ENCODE assay signal across 8 cellular contexts in genomic region chr3:177597325-177598109, GRCh38.
DNase-seq lines count a peak whose midpoint lies in the region; ATAC-seq and TF ChIP-seq lines count a peak whose summit lies in the region.

No MANE protein-coding gene starts in this region.

- ATAC-seq in GM21717 (IDR thresholded peaks at IDR 0.05; ENCODE audit: unreplicated experiment): peak; percentile 67

- 44% methylated on average over 10 of the region's 10 CpGs for WGBS in thymus

- TF ChIP-seq POLR2A in erythroblast (IDR thresholded peaks at IDR 0.05; ENCODE audit: low read length): no peak

- no peaks in the 10 kb centered on the region for H3K36me3 ChIP-seq in SK-N-MC (ENCODE audit: insufficient read depth, low read length)
- no peaks in the 10 kb centered on the region for H3K36me3 ChIP-seq in thymus (ENCODE audit: control insufficient read depth, insufficient read depth)

- DNase-seq in GM04504 (ENCODE audit: low read depth): peak; percentile 84
- DNase-seq in M059J (ENCODE audit: low read depth): peak; percentile 93
- peak; percentile 90 for DNase-seq in SK-N-MC (ENCODE audit: low read depth, low spot score)
- DNase-seq in choroid plexus epithelial cell (ENCODE audit: low read depth): peak; percentile 96
- DNase-seq in lung microvascular endothelial cell (ENCODE audit: low read depth in 2 of 2): peak; percentile 77 to 91
- no peak for DNase-seq in erythroblast (lab: John Stamatoyannopoulos, UW)

- H3K27me3 ChIP-seq in thymus (ENCODE audit: control insufficient read depth, insufficient read depth): no peaks in the 10 kb centered on the region

- H3K4me3 ChIP-seq in SK-N-MC (peak overlapping the region; percentile 67), choroid plexus epithelial cell (ENCODE audit: low read depth, low read length) (no peak overlapping the region), thymus (ENCODE audit: low read length) (peak overlapping the region; percentile 26)

- TF ChIP-seq CTCF in choroid plexus epithelial cell (conservative IDR thresholded peaks at IDR 0.05; ENCODE audit: low read depth, low read length): no peak

- H3K9me3 ChIP-seq in SK-N-MC (ENCODE audit: low read depth, low read length) (no peaks in the 10 kb centered on the region), thymus (ENCODE audit: control insufficient read depth) (no peaks in the 10 kb centered on the region)

- peaks cover 43% of the 10 kb centered on the region for H3K4me1 ChIP-seq in thymus (ENCODE audit: control insufficient read depth, insufficient read depth, low read length)

- H3K9ac ChIP-seq in SK-N-MC (ENCODE audit: insufficient read length): peak overlapping the region; percentile 62

- H3K27ac ChIP-seq in SK-N-MC: peak overlapping the region; percentile 95
- peak overlapping the region; percentile 96 for H3K27ac ChIP-seq in thymus (ENCODE audit: low read depth)

Comparison
In these comparisons a context has a peak if more than half of its experiments do, and no peak if none do; other contexts are left out.
1. DNase-seq: peak in GM04504 (single experiment), M059J (single experiment), SK-N-MC (single experiment), choroid plexus epithelial cell (single experiment) and lung microvascular endothelial cell (2 of 2); none in erythroblast (0 of 2).